15 cellular contexts compared by ENCODE assay signal in genomic region chr2:234588054-234588430, GRCh38.
A peak's percentile ranks its signal among the peaks of the same experiment; 100 is the strongest.
DNase-seq lines count a peak whose midpoint lies in the region; ATAC-seq and TF ChIP-seq lines count a peak whose summit lies in the region.
"Had no signal": no experiment of that assay in that cellular context is flagged by ENCODE, and none has a peak within 500 bp of the region (broad histone marks: within the 10 kb centered on the region; RNA-seq: fewer than 3 reads in every experiment).

No MANE protein-coding gene starts in this region.

- 0 out of 2 replicates have a peak, but pooled peaks cover 3% of the 10 kb centered on the region for H3F3A ChIP-seq in GM23248 (ENCODE audit: insufficient read depth)

- H3K79me1 ChIP-seq in mesenchymal stem cell (replicated peaks; ENCODE audit: low read length, poor library complexity, severe bottlenecking), result no peaks in the 10 kb centered on the region

- H3K27ac Mint-ChIP-seq in activated T-cell treated with anti-CD3 and anti-CD28 coated beads, Interleukin-2, amount 50 U/mL, for 24 hours, result no peak overlapping the region
- H3K27ac Mint-ChIP-seq: CD4-positive, alpha-beta memory T cell had no signal

- TF ChIP-seq CTCF in GM13977 (IDR thresholded peaks at IDR 0.05; ENCODE audit: extremely low read depth, insufficient read depth, missing control alignments), result no peak

- no peak overlapping the region for H4K8ac ChIP-seq in mesenchymal stem cell (ENCODE audit: low read length)

- H2BK5ac ChIP-seq in mesenchymal stem cell (ENCODE audit: low read depth, low read length, poor library complexity, severe bottlenecking), result no peak overlapping the region

- H3K9ac ChIP-seq in mesenchymal stem cell (ENCODE audit: low read length) (no peak overlapping the region), GM23248 (no peak overlapping the region)
- H3K9ac ChIP-seq: KMS-11 had no signal

- peaks cover 23% of the 10 kb centered on the region for H3K27me3 Mint-ChIP-seq in activated T-cell treated with anti-CD3 and anti-CD28 coated beads, Interleukin-2, amount 50 U/mL, for 24 hours

- no peak overlapping the region for H4K91ac ChIP-seq in mesenchymal stem cell (ENCODE audit: low read length)

- H3K4me3 ChIP-seq in ACC112 (ENCODE audit: low read depth, low read length) (no peak overlapping the region), mesenchymal stem cell (ENCODE audit: insufficient read depth in 1 of 2, low read depth in 1 of 2, low read length in 2 of 2) (no peak overlapping the region), GM23248 (no peak overlapping the region)
- H3K4me3 ChIP-seq: PC-9 had no signal

- H3K9me3 ChIP-seq in mesenchymal stem cell (ENCODE audit: control insufficient read depth, low read length) (no peaks in the 10 kb centered on the region), GM23248 (ENCODE audit: low read depth) (no peaks in the 10 kb centered on the region)

- DNase-seq in NCI-H2107 (lab: John Stamatoyannopoulos, UW) (peak; percentile 11), astrocyte of the hippocampus (ENCODE audit: low read depth, low spot score) (peak; percentile 81), mesenchymal stem cell (peak; percentile 78), GM23248 (no peak), GM13977 (ENCODE audit: low spot score) (no peak)
- DNase-seq in activated T-cell treated with anti-CD3 and anti-CD28 coated beads, Interleukin-2, amount 50 U/mL, for 24 hours, result no peak
- DNase-seq: 8988T; CD4-positive, alpha-beta memory T cell; DND-41; H7; NCI-H1092; PC-9 had no signal

- H2BK120ac ChIP-seq in mesenchymal stem cell (ENCODE audit: low read depth, low read length), result no peak overlapping the region

- H3K27ac ChIP-seq in ACC112 (ENCODE audit: low read depth, low read length) (no peak overlapping the region), mesenchymal stem cell (ENCODE audit: low read length, poor library complexity, severe bottlenecking) (peak overlapping the region; percentile 64), GM23248 (no peak overlapping the region)
- H3K27ac ChIP-seq: KMS-11, PC-9 had no signal

- H3K36me3 Mint-ChIP-seq in activated T-cell treated with anti-CD3 and anti-CD28 coated beads, Interleukin-2, amount 50 U/mL, for 24 hours (ENCODE audit: low read depth), result no peaks in the 10 kb centered on the region
- H3K36me3 Mint-ChIP-seq: CD4-positive, alpha-beta memory T cell had no signal

- H3K14ac ChIP-seq in mesenchymal stem cell (ENCODE audit: low read length in 2 of 2), result no peak overlapping the region

- H3K27me3 ChIP-seq in ACC112 (ENCODE audit: insufficient read depth, low read length) (peaks cover 6% of the 10 kb centered on the region; the same call in 1 of the 2 replicates), mesenchymal stem cell (ENCODE audit: control insufficient read depth in 1 of 2, insufficient read depth in 1 of 2, low read length in 2 of 2) (peaks cover 0 to 8% of the 10 kb centered on the region in 2 experiments), GM23248 (replicated peaks; ENCODE audit: insufficient read depth) (0 out of 2 replicates have a peak, but pooled peaks cover 3% of the 10 kb centered on the region)

- no peak overlapping the region for H2BK15ac ChIP-seq in mesenchymal stem cell (ENCODE audit: low read depth, poor library complexity, severe bottlenecking)

- no peak overlapping the region for H3K4me3 Mint-ChIP-seq in activated T-cell treated with anti-CD3 and anti-CD28 coated beads, Interleukin-2, amount 50 U/mL, for 24 hours
- H3K4me3 Mint-ChIP-seq: CD4-positive, alpha-beta memory T cell had no signal

- H3K9me2 ChIP-seq in GM23248 (ENCODE audit: insufficient read depth), result no peaks in the 10 kb centered on the region

- no peak for ATAC-seq in GM19324 (IDR thresholded peaks at IDR 0.05; ENCODE audit: low FRiP score, unreplicated experiment)

- H3K36me3 ChIP-seq in ACC112 (ENCODE audit: insufficient read depth, low read length), result no peaks in the 10 kb centered on the region
- no peaks in the 10 kb centered on the region for H3K36me3 ChIP-seq in mesenchymal stem cell (ENCODE audit: control insufficient read depth in 1 of 2, insufficient read depth in 2 of 2, low read depth in 1 of 2, low read length in 2 of 2)
- no peaks in the 10 kb centered on the region for H3K36me3 ChIP-seq in GM23248 (ENCODE audit: low read depth)

- no peak overlapping the region for H3K23ac ChIP-seq in mesenchymal stem cell (ENCODE audit: low read length in 2 of 2)

- H3K4ac ChIP-seq in mesenchymal stem cell (ENCODE audit: low read depth in 1 of 2, low read length in 2 of 2), result no peak overlapping the region

- H3K9me3 Mint-ChIP-seq in activated T-cell treated with anti-CD3 and anti-CD28 coated beads, Interleukin-2, amount 50 U/mL, for 24 hours, result no peaks in the 10 kb centered on the region

- in situ Hi-C loops in GM23248 (cut with MboI), result no loop called here
- in situ Hi-C loops in GM13977 (cut with MboI; ENCODE audit: low pct_unique_long_range_greater_than_20kb, low sequenced_read_pairs, unreplicated experiment), result no loop called here

- no peaks in the 10 kb centered on the region for H3K4me1 Mint-ChIP-seq in activated T-cell treated with anti-CD3 and anti-CD28 coated beads, Interleukin-2, amount 50 U/mL, for 24 hours (ENCODE audit: low read depth)
- H3K4me1 Mint-ChIP-seq: CD4-positive, alpha-beta memory T cell had no signal

- H3K18ac ChIP-seq in mesenchymal stem cell (ENCODE audit: low read depth in 1 of 2, low read length in 2 of 2), result peak overlapping the region in 1 of 2 experiments; percentile 44

- H3K4me2 ChIP-seq in mesenchymal stem cell (ENCODE audit: low read length, poor library complexity, severe bottlenecking), result no peak overlapping the region
- no peak overlapping the region for H3K4me2 ChIP-seq in GM23248 (ENCODE audit: unreplicated experiment)
- H3K4me2 ChIP-seq: KMS-11, PC-9 had no signal

- WGBS in mesenchymal stem cell, result 69% methylated on average over 4 of the region's 4 CpGs
- WGBS in GM23248 (ENCODE audit: low coverage in 1 of 2, low lambda C conversion rate in 2 of 2, missing lambda C conversion rate in 2 of 2), 2 experiments, result 97 to 99% methylated on average over 4 of the region's 4 CpGs

- H3K79me2 ChIP-seq in ACC112 (ENCODE audit: control insufficient read depth, insufficient read depth, low read length, unreplicated experiment) (no peaks in the 10 kb centered on the region), GM23248 (ENCODE audit: insufficient read depth) (no peaks in the 10 kb centered on the region)

- H3K4me1 ChIP-seq in ACC112 (ENCODE audit: control insufficient read depth, insufficient read depth, low read length, unreplicated experiment), result peaks cover 13% of the 10 kb centered on the region
- H3K4me1 ChIP-seq in mesenchymal stem cell (ENCODE audit: control insufficient read depth, insufficient read depth, low read depth, low read length), result peaks cover 2% of the 10 kb centered on the region
- H3K4me1 ChIP-seq in GM23248 (ENCODE audit: insufficient read depth), result peaks cover 9% of the 10 kb centered on the region; the same call in 1 of the 2 replicates

- H2AK5ac ChIP-seq in mesenchymal stem cell (ENCODE audit: low read length, severe bottlenecking), result peak overlapping the region; percentile 85

- H2BK12ac ChIP-seq in mesenchymal stem cell (ENCODE audit: low read length in 2 of 2), result no peak overlapping the region

- no peaks in the 10 kb centered on the region for H4K20me1 ChIP-seq in GM23248 (ENCODE audit: insufficient read depth)

- H2AFZ ChIP-seq in ACC112 (ENCODE audit: low read length, unreplicated experiment), result peak overlapping the region; percentile 33
- H2AFZ ChIP-seq in mesenchymal stem cell (ENCODE audit: low read depth, low read length), result no peak overlapping the region
- no peak overlapping the region for H2AFZ ChIP-seq in GM23248

Comparison
In these comparisons a context has a peak if more than half of its experiments do, and no peak if none do; other contexts are left out.
1. DNase-seq: peak in NCI-H2107 (single experiment), astrocyte of the hippocampus (single experiment) and mesenchymal stem cell (single experiment); none in GM23248 (single experiment), activated T-cell treated with anti-CD3 and anti-CD28 coated beads, Interleukin-2, amount 50 U/mL, for 24 hours (single experiment) and GM13977 (single experiment).